18 cellular contexts compared by ENCODE assay signal in genomic region chr19:41023193-41023592, GRCh38. TPM values are rescaled to one million over a fixed set of nuclear protein-coding genes. Genes with fewer than 3 reads are reported as not detected.
"Had no signal": no experiment of that assay in that cellular context is flagged by ENCODE, and none has a peak within 500 bp of the region (broad histone marks: within the 10 kb centered on the region; RNA-seq: fewer than 3 reads in every experiment).

No MANE protein-coding gene starts in this region.

- H3K36me3 ChIP-seq: neutrophil, thoracic aorta had no signal

- FAIRE-seq: endometrium, TTC549 had no signal

- H3K4me3 ChIP-seq: dorsolateral prefrontal cortex, thoracic aorta had no signal

- H3K27ac Mint-ChIP-seq: activated CD4-positive, alpha-beta T cell treated with anti-CD3 and anti-CD28 coated beads, Interleukin-2, amount 10 ng/mL, durations not matched to agents 7 days and 5 days; activated naive CD8-positive, alpha-beta T cell treated with anti-CD3 and anti-CD28 coated beads, Interleukin-2, amount 50 U/mL, for 24 hours; activated T-helper 1 cell treated with anti-CD3 and anti-CD28 coated beads, Interleukin-12 subunit alpha, Interleukin-12 subunit beta, Interleukin-2, Interleukin-4 antibody, amounts not matched to agents 30 ng/mL and 10 ng/mL and 1 ng/mL, durations not matched to agents 14 hours and 24 hours and 36 hours; natural killer cell; stimulated activated effector memory CD8-positive, alpha-beta T cell treated with anti-CD3 and anti-CD28 coated beads, Interleukin-12 subunit alpha, Interleukin-12 subunit beta, amount 100 ng/mL, for 72 hours had no signal

- H3K9me3 Mint-ChIP-seq: activated CD4-positive, alpha-beta T cell treated with anti-CD3 and anti-CD28 coated beads, Interleukin-2, amount 10 ng/mL, durations not matched to agents 7 days and 5 days; activated naive CD8-positive, alpha-beta T cell treated with anti-CD3 and anti-CD28 coated beads, Interleukin-2, amount 50 U/mL, for 24 hours; activated T-helper 1 cell treated with anti-CD3 and anti-CD28 coated beads, Interleukin-12 subunit alpha, Interleukin-12 subunit beta, Interleukin-2, Interleukin-4 antibody, amounts not matched to agents 30 ng/mL and 10 ng/mL and 1 ng/mL, durations not matched to agents 14 hours and 24 hours and 36 hours; natural killer cell; stimulated activated effector memory CD8-positive, alpha-beta T cell treated with anti-CD3 and anti-CD28 coated beads, Interleukin-12 subunit alpha, Interleukin-12 subunit beta, amount 100 ng/mL, for 72 hours had no signal

- H3K4me3 Mint-ChIP-seq: activated CD4-positive, alpha-beta T cell treated with anti-CD3 and anti-CD28 coated beads, Interleukin-2, amount 10 ng/mL, durations not matched to agents 7 days and 5 days; activated naive CD8-positive, alpha-beta T cell treated with anti-CD3 and anti-CD28 coated beads, Interleukin-2, amount 50 U/mL, for 24 hours; activated T-helper 1 cell treated with anti-CD3 and anti-CD28 coated beads, Interleukin-12 subunit alpha, Interleukin-12 subunit beta, Interleukin-2, Interleukin-4 antibody, amounts not matched to agents 30 ng/mL and 10 ng/mL and 1 ng/mL, durations not matched to agents 14 hours and 24 hours and 36 hours; natural killer cell; stimulated activated effector memory CD8-positive, alpha-beta T cell treated with anti-CD3 and anti-CD28 coated beads, Interleukin-12 subunit alpha, Interleukin-12 subunit beta, amount 100 ng/mL, for 72 hours had no signal

- DNase-seq: activated CD4-positive, alpha-beta T cell treated with anti-CD3 and anti-CD28 coated beads, Interleukin-2, amount 10 ng/mL, durations not matched to agents 7 days and 5 days; activated naive CD4-positive, alpha-beta T cell; activated naive CD8-positive, alpha-beta T cell treated with anti-CD3 and anti-CD28 coated beads, Interleukin-2, amount 50 U/mL, for 24 hours; aorta; dorsolateral prefrontal cortex; left ventricle myocardium superior; mesenchymal stem cell; natural killer cell; retina; T-helper 2 cell had no signal

- ATAC-seq: activated naive CD8-positive, alpha-beta T cell treated with anti-CD3 and anti-CD28 coated beads, Interleukin-2, amount 50 U/mL, for 24 hours; left ventricle myocardium superior; natural killer cell; stimulated activated effector memory CD8-positive, alpha-beta T cell treated with anti-CD3 and anti-CD28 coated beads, Interleukin-12 subunit alpha, Interleukin-12 subunit beta, amount 100 ng/mL, for 72 hours had no signal

- H3K4me1 Mint-ChIP-seq: activated CD4-positive, alpha-beta T cell treated with anti-CD3 and anti-CD28 coated beads, Interleukin-2, amount 10 ng/mL, durations not matched to agents 7 days and 5 days; activated naive CD8-positive, alpha-beta T cell treated with anti-CD3 and anti-CD28 coated beads, Interleukin-2, amount 50 U/mL, for 24 hours; natural killer cell had no signal

- H3K36me3 Mint-ChIP-seq: natural killer cell; stimulated activated effector memory CD8-positive, alpha-beta T cell treated with anti-CD3 and anti-CD28 coated beads, Interleukin-12 subunit alpha, Interleukin-12 subunit beta, amount 100 ng/mL, for 72 hours had no signal

RNA-seq across cellular contexts. Expression of gene CYP2B6, which starts 32.1 kb away (rescaled TPM):
- total RNA-seq: activated CD4-positive, alpha-beta T cell treated with anti-CD3 and anti-CD28 coated beads, Interleukin-2, amount 10 ng/mL, durations not matched to agents 7 days and 5 days; activated T-helper 1 cell treated with anti-CD3 and anti-CD28 coated beads, Interleukin-12 subunit alpha, Interleukin-12 subunit beta, Interleukin-2, Interleukin-4 antibody, amounts not matched to agents 30 ng/mL and 10 ng/mL and 1 ng/mL, durations not matched to agents 14 hours and 24 hours and 36 hours; aorta; chondrocyte; left ventricle myocardium superior; natural killer cell; thoracic aorta; ureter had no signal
